20 cellular contexts compared by ENCODE assay signal in the genomic region with DNA sequence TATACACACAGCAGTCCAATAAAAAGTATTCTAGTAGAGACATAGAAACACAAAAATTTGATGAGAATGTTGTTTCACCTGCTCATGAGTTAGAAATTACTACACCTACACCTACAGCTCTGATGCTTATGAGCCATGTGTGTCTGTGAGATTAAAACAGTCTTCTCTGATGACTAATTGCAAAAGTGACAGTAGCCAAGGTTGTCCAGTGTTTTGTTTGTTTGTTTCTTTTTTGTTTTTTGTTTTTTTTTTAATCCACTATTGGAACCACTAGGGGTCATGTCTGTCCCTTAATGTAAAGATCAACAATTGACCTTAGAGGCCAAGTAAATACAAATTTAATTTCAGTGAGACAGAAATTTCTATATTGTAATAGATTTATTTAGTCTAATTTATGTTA.
"Had no signal": no experiment of that assay in that cellular context is flagged by ENCODE, and none has a peak within 500 bp of the region (broad histone marks: within the 10 kb centered on the region; RNA-seq: fewer than 3 reads in every experiment).

No MANE protein-coding gene starts in this region.

- H3K4me3 ChIP-seq: MG63, SJCRH30 had no signal

- H3K27ac ChIP-seq: SJCRH30 had no signal

- ATAC-seq: Panc1, Right ventricle myocardium inferior, SK-N-SH treated with all-trans-retinoic acid at 6 μM for 48 hours had no signal

- H3K9me3 ChIP-seq: MG63 had no signal

- H3K4me1 ChIP-seq: SJCRH30 had no signal

- H3K27me3 ChIP-seq: MG63, SJCRH30 had no signal

- H3K36me3 ChIP-seq: MG63, SJCRH30 had no signal

- DNase-seq: KBM-7, MG63, NCI-H1092, NCI-H1105 treated with DMSO at 0.1 percent for 48 hours, NCI-H1417 treated with DMSO at 0.1 percent for 48 hours, NCI-H146, NCI-H1694 treated with DMSO at 0.1 percent for 48 hours, NCI-H1930, NCI-H2081, NCI-H2107, NCI-H2227 treated with DMSO at 0.1 percent for 48 hours, NCI-H510A, NCI-H524 treated with DMSO at 0.1 percent for 48 hours, NCI-H69, NCI-H774, SHP77 treated with DMSO at 0.1 percent for 48 hours, SJCRH30 had no signal
